Comparison of ENCODE assay signal across 1 cellular context in genomic region chr7:108384721-108385483, GRCh38.
TF ChIP-seq lines count a peak whose summit lies in the region.

No MANE protein-coding gene starts in this region.

TF ChIP-seq in H1, 55 proteins besides CTCF, POLR2A, EP300 and RAD21 (continued from another document):
- no peak for TF ChIP-seq CHD7 (IDR thresholded peaks at IDR 0.05; ENCODE audit: insufficient replicate concordance, low read length)
- no peak for TF ChIP-seq EGR1 (IDR thresholded peaks at IDR 0.05; ENCODE audit: borderline replicate concordance, low read depth, low read length)
- TF ChIP-seq RNF2 (IDR thresholded peaks at IDR 0.05; ENCODE audit: borderline replicate concordance, low read depth, low read length, missing control alignments, poor library complexity, severe bottlenecking): no peak
